ENCODE assay signal across 8 cellular contexts in genomic region chr1:37807220-37807554, GRCh38. TPM values are rescaled to one million over a fixed set of nuclear protein-coding genes. Genes with fewer than 3 reads are reported as not detected.
DNase-seq lines count a peak whose midpoint lies in the region; ATAC-seq lines count a peak whose summit lies in the region.

No MANE protein-coding gene starts in this region.

- POLR2A ChIA-PET in activated CD4-positive, alpha-beta memory T cell treated with anti-CD3 and anti-CD28 coated beads for 36 hours (lab: Charles Lee): interaction anchor here (1.0 to 2.6 kb wide), 6 partner anchors 10 to 117 kb away, joined by 4 to 19 read pairs (median 10); partner anchors contain the start of genes CDCA8 and MTF1

- H3K4me1 Mint-ChIP-seq in activated CD4-positive, alpha-beta memory T cell treated with anti-CD3 and anti-CD28 coated beads for 36 hours (ENCODE audit: low read depth): peaks cover 40% of the 10 kb centered on the region
- H3K4me1 Mint-ChIP-seq in stimulated activated naive B cell treated with anti-CD40 and anti-IgM and Interleukin-4, amounts not matched to agents 10 μg/mL and 1 μg/mL and 100 μg/mL, for 72 hours: peaks cover 25 to 72% of the 10 kb centered on the region in 2 donors

- no peaks in the 10 kb centered on the region for H3K4me1 ChIP-seq in iPS DF 6.9 (ENCODE audit: control insufficient read depth, insufficient read depth, low read length)

- peaks cover 32% of the 10 kb centered on the region for H3K36me3 ChIP-seq in iPS DF 6.9 (ENCODE audit: control insufficient read depth, insufficient read depth, low read length)

- no peaks in the 10 kb centered on the region for H3K27me3 ChIP-seq in iPS DF 6.9 (ENCODE audit: control insufficient read depth, insufficient read depth, low read length)

- ATAC-seq in stimulated activated naive B cell treated with anti-CD40 and anti-IgM and Interleukin-4, amounts not matched to agents 10 μg/mL and 1 μg/mL and 100 μg/mL, for 72 hours (replicated peaks): no peak
- no peak for ATAC-seq in HG02870 (IDR thresholded peaks at IDR 0.05; ENCODE audit: unreplicated experiment)

- H3K27ac ChIP-seq in iPS DF 6.9 (ENCODE audit: low read length): no peak overlapping the region

- WGBS in iPS DF 6.9 (ENCODE audit: insufficient coverage, insufficient read length): no CpG with 5 or more reads among the region's 9 CpGs

- intact Hi-C loops in activated CD4-positive, alpha-beta memory T cell treated with anti-CD3 and anti-CD28 coated beads for 36 hours (cut with micrococcal nuclease): loop anchor here (5.0 kb wide), 2 partner anchors 185 to 330 kb away; partner anchors contain the start of gene SF3A3

- H3K36me3 Mint-ChIP-seq in activated CD4-positive, alpha-beta memory T cell treated with anti-CD3 and anti-CD28 coated beads for 36 hours: peaks cover 38% of the 10 kb centered on the region
- peaks cover 35 to 53% of the 10 kb centered on the region in 2 donors for H3K36me3 Mint-ChIP-seq in stimulated activated naive B cell treated with anti-CD40 and anti-IgM and Interleukin-4, amounts not matched to agents 10 μg/mL and 1 μg/mL and 100 μg/mL, for 72 hours

- H3K27me3 Mint-ChIP-seq in activated CD4-positive, alpha-beta memory T cell treated with anti-CD3 and anti-CD28 coated beads for 36 hours: no peaks in the 10 kb centered on the region
- H3K27me3 Mint-ChIP-seq in stimulated activated naive B cell treated with anti-CD40 and anti-IgM and Interleukin-4, amounts not matched to agents 10 μg/mL and 1 μg/mL and 100 μg/mL, for 72 hours: no peaks in the 10 kb centered on the region

- CTCF ChIA-PET in activated CD4-positive, alpha-beta memory T cell treated with anti-CD3 and anti-CD28 coated beads for 36 hours (lab: Charles Lee): interaction anchor here (0.6 to 2.9 kb wide), 4 partner anchors 10 to 293 kb away, joined by 3 to 32 read pairs (median 8); partner anchors contain the start of genes MEAF6, MTF1 and SF3A3

- H3K27ac Mint-ChIP-seq in activated CD4-positive, alpha-beta memory T cell treated with anti-CD3 and anti-CD28 coated beads for 36 hours: peak overlapping the region; percentile 75
- peak overlapping the region; percentile 95 for H3K27ac Mint-ChIP-seq in stimulated activated naive B cell treated with anti-CD40 and anti-IgM and Interleukin-4, amounts not matched to agents 10 μg/mL and 1 μg/mL and 100 μg/mL, for 72 hours

- H3K9me3 Mint-ChIP-seq in activated CD4-positive, alpha-beta memory T cell treated with anti-CD3 and anti-CD28 coated beads for 36 hours: no peaks in the 10 kb centered on the region
- no peaks in the 10 kb centered on the region for H3K9me3 Mint-ChIP-seq in stimulated activated naive B cell treated with anti-CD40 and anti-IgM and Interleukin-4, amounts not matched to agents 10 μg/mL and 1 μg/mL and 100 μg/mL, for 72 hours

- DNase-seq in DMS53 (lab: John Stamatoyannopoulos, UW) (peak; percentile 67), DMS53 treated with DMSO at 0.1 percent for 48 hours (lab: John Stamatoyannopoulos, UW; ENCODE audit: unreplicated experiment) (no peak), iPS DF 6.9 (ENCODE audit: low read depth, low spot score) (no peak), inferior parietal cortex (ENCODE audit: extremely low spot score) (no peak), HPDE6-E6E7 (ENCODE audit: extremely low spot score) (no peak)
- DNase-seq in activated CD4-positive, alpha-beta memory T cell treated with anti-CD3 and anti-CD28 coated beads for 36 hours: no peak
- no peak for DNase-seq in stimulated activated naive B cell treated with anti-CD40 and anti-IgM and Interleukin-4, amounts not matched to agents 10 μg/mL and 1 μg/mL and 100 μg/mL, for 72 hours

- H3K4me3 Mint-ChIP-seq in activated CD4-positive, alpha-beta memory T cell treated with anti-CD3 and anti-CD28 coated beads for 36 hours: peak overlapping the region; percentile 82
- peak overlapping the region; percentile 91 to 94 for H3K4me3 Mint-ChIP-seq in stimulated activated naive B cell treated with anti-CD40 and anti-IgM and Interleukin-4, amounts not matched to agents 10 μg/mL and 1 μg/mL and 100 μg/mL, for 72 hours

- no peaks in the 10 kb centered on the region for H3K9me3 ChIP-seq in iPS DF 6.9 (ENCODE audit: control insufficient read depth, insufficient read depth, low read length)

- peak overlapping the region; percentile 100 for H3K4me3 ChIP-seq in iPS DF 6.9 (ENCODE audit: low read length)

RNA-seq across cellular contexts. Expression of gene C1orf122, which starts 0.4 kb away (rescaled TPM):
- total RNA-seq in activated CD4-positive, alpha-beta memory T cell treated with anti-CD3 and anti-CD28 coated beads for 36 hours: 10 to 100 TPM; 18.1 to 19.7 TPM

RNA-seq across cellular contexts. Expression of gene YRDC, which starts 0.8 kb away (rescaled TPM):
- total RNA-seq in activated CD4-positive, alpha-beta memory T cell treated with anti-CD3 and anti-CD28 coated beads for 36 hours: 10 to 100 TPM; 34.1 to 36.1 TPM

RNA-seq across cellular contexts. Expression of gene MANEAL, which starts 13.5 kb away (rescaled TPM):
- total RNA-seq in activated CD4-positive, alpha-beta memory T cell treated with anti-CD3 and anti-CD28 coated beads for 36 hours: 1 to 10 TPM; 1.5 TPM

RNA-seq across cellular contexts. Expression of gene EPHA10, which starts 42.3 kb away (rescaled TPM):
- under 1 TPM; 0.48 to 0.92 TPM for total RNA-seq in activated CD4-positive, alpha-beta memory T cell treated with anti-CD3 and anti-CD28 coated beads for 36 hours

RNA-seq across cellular contexts. Expression of gene MTF1, which starts 52.2 kb away (rescaled TPM):
- 10 to 100 TPM; 21.1 to 22.8 TPM for total RNA-seq in activated CD4-positive, alpha-beta memory T cell treated with anti-CD3 and anti-CD28 coated beads for 36 hours
